12 cellular contexts compared by ENCODE assay signal in genomic region chr17:65228287-65228686, GRCh38.
A peak's percentile ranks its signal among the peaks of the same experiment; 100 is the strongest.
DNase-seq lines count a peak whose midpoint lies in the region; ATAC-seq and TF ChIP-seq lines count a peak whose summit lies in the region.
"Had no signal": no experiment of that assay in that cellular context is flagged by ENCODE, and none has a peak within 500 bp of the region (broad histone marks: within the 10 kb centered on the region; RNA-seq: fewer than 3 reads in every experiment).

No MANE protein-coding gene starts in this region.

- H3K27me3 ChIP-seq in smooth muscle cell (ENCODE audit: low read depth) = no peaks in the 10 kb centered on the region

- H3K27me3 Mint-ChIP-seq in activated CD8-positive, alpha-beta memory T cell treated with anti-CD3 and anti-CD28 coated beads, Interleukin-2, amount 10 ng/mL, durations not matched to agents 7 days and 5 days = peaks cover 16% of the 10 kb centered on the region

- WGBS in smooth muscle cell (ENCODE audit: low lambda C conversion rate) = 83% methylated on average over 10 of the region's 10 CpGs

- H3K4me1 ChIP-seq in smooth muscle cell (ENCODE audit: low read depth) = no peaks in the 10 kb centered on the region
- H3K4me1 ChIP-seq: A549 had no signal

- peaks cover 2% of the 10 kb centered on the region for H3K36me3 Mint-ChIP-seq in activated CD8-positive, alpha-beta memory T cell treated with anti-CD3 and anti-CD28 coated beads, Interleukin-2, amount 10 ng/mL, durations not matched to agents 7 days and 5 days
- H3K36me3 Mint-ChIP-seq: brain had no signal

- no peak for ATAC-seq in activated CD8-positive, alpha-beta memory T cell treated with anti-CD3 and anti-CD28 coated beads, Interleukin-2, amount 10 ng/mL, durations not matched to agents 7 days and 5 days
- ATAC-seq: A549, left ventricle myocardium superior had no signal

- H3K27ac ChIP-seq in SK-N-MC (no peak overlapping the region), coronary artery (no peak overlapping the region), smooth muscle cell (ENCODE audit: low read depth) (no peak overlapping the region)
- H3K27ac ChIP-seq: A549 had no signal

- H3K9me3 ChIP-seq in SK-N-MC (ENCODE audit: low read depth, low read length) (no peaks in the 10 kb centered on the region), smooth muscle cell (replicated peaks; ENCODE audit: low read depth) (no peaks in the 10 kb centered on the region)
- H3K9me3 ChIP-seq: A549 had no signal

- H3K4me3 ChIP-seq in SK-N-MC = peak overlapping the region; percentile 64
- H3K4me3 ChIP-seq in coronary artery = peak overlapping the region; percentile 21
- H3K4me3 ChIP-seq in smooth muscle cell = no peak overlapping the region
- H3K4me3 ChIP-seq: A549 had no signal

- DNase-seq in activated CD8-positive, alpha-beta memory T cell treated with anti-CD3 and anti-CD28 coated beads, Interleukin-2, amount 10 ng/mL, durations not matched to agents 7 days and 5 days = no peak
- no peak for DNase-seq in activated CD8-positive, alpha-beta memory T cell treated with anti-CD3 and anti-CD28 coated beads, Interleukin-2, amount 50 U/mL, for 4 hours
- DNase-seq in SK-N-MC (ENCODE audit: low read depth, low spot score) = no peak
- DNase-seq in coronary artery (ENCODE audit: low spot score) = no peak
- no peak for DNase-seq in smooth muscle cell (lab: John Stamatoyannopoulos, UW; ENCODE audit: unreplicated experiment)
- no peak for DNase-seq in stimulated activated CD4-positive, alpha-beta T cell treated with anti-CD3 and anti-CD28 coated beads, Interleukin-2, amount 100 ng/mL, for 24 hours
- no peak for DNase-seq in NCI-H446 treated with DMSO at 0.1 percent for 48 hours (lab: John Stamatoyannopoulos, UW)
- no peak for DNase-seq in stimulated activated CD4-positive, alpha-beta T cell treated with anti-CD3 and anti-CD28 coated beads, Interleukin-4, amount 100 ng/mL, for 4 hours
- DNase-seq: GOT3, left ventricle myocardium superior had no signal

- peaks cover 42% of the 10 kb centered on the region for H3K4me1 Mint-ChIP-seq in activated CD8-positive, alpha-beta memory T cell treated with anti-CD3 and anti-CD28 coated beads, Interleukin-2, amount 10 ng/mL, durations not matched to agents 7 days and 5 days

- TF ChIP-seq CTCF in coronary artery (IDR thresholded peaks at IDR 0.05) (no peak), smooth muscle cell (IDR thresholded peaks at IDR 0.05; ENCODE audit: borderline replicate concordance, insufficient read depth, poor library complexity, severe bottlenecking) (no peak)

- CTCF ChIA-PET in activated CD8-positive, alpha-beta memory T cell treated with anti-CD3 and anti-CD28 coated beads, Interleukin-2, amount 10 ng/mL, durations not matched to agents 7 days and 5 days (lab: Charles Lee) = interaction anchor here (0.8 to 5.4 kb wide), 9 partner anchors 9 to 936 kb away, joined by 3 to 40 read pairs (median 3); partner anchors contain the start of gene RGS9

- H3K36me3 ChIP-seq in SK-N-MC (ENCODE audit: insufficient read depth, low read length) (no peaks in the 10 kb centered on the region), smooth muscle cell (ENCODE audit: low read depth) (no peaks in the 10 kb centered on the region)

- H3F3A ChIP-seq in smooth muscle cell (ENCODE audit: low read depth) = peaks cover 6% of the 10 kb centered on the region

- no peaks in the 10 kb centered on the region for H3K79me2 ChIP-seq in smooth muscle cell (ENCODE audit: low read depth)

- H3K4me3 Mint-ChIP-seq in activated CD8-positive, alpha-beta memory T cell treated with anti-CD3 and anti-CD28 coated beads, Interleukin-2, amount 10 ng/mL, durations not matched to agents 7 days and 5 days = peak overlapping the region; percentile 59
- H3K4me3 Mint-ChIP-seq: brain had no signal

- H3K9me3 Mint-ChIP-seq in activated CD8-positive, alpha-beta memory T cell treated with anti-CD3 and anti-CD28 coated beads, Interleukin-2, amount 10 ng/mL, durations not matched to agents 7 days and 5 days (ENCODE audit: low read depth) = peaks cover 2% of the 10 kb centered on the region
- H3K9me3 Mint-ChIP-seq: brain had no signal

- H3K9ac ChIP-seq in SK-N-MC (ENCODE audit: insufficient read length) (no peak overlapping the region), smooth muscle cell (ENCODE audit: low read depth) (no peak overlapping the region)

- H2AFZ ChIP-seq in smooth muscle cell (ENCODE audit: low read depth) = no peak overlapping the region

- peak overlapping the region; percentile 62 for H3K4me2 ChIP-seq in smooth muscle cell
- H3K4me2 ChIP-seq: A549 had no signal

- no peaks in the 10 kb centered on the region for H4K20me1 ChIP-seq in smooth muscle cell (ENCODE audit: low read depth)

- peak overlapping the region; percentile 92 for H3K27ac Mint-ChIP-seq in activated CD8-positive, alpha-beta memory T cell treated with anti-CD3 and anti-CD28 coated beads, Interleukin-2, amount 10 ng/mL, durations not matched to agents 7 days and 5 days
